Comparison of ENCODE assay signal across 9 cellular contexts in the genomic region with DNA sequence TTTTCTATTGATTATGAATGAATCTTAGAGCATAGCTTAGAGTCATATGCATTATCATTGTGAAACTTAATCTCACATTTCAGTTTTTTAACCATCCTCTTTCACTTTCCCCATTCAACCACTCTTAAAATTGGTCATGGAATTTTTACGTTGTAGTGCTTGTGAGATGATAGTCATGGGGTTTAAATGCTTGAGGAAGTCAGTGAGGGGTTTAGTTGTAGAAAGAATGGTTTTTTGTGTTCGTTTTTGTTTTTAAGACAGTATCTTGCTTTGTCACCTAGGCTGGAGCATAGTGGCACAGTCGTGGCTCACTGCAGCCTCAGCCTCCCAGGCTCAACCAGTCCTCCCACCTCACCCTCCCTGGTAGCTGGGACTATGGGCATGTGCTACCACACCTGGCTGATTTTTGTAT. TPM values are rescaled to one million over a fixed set of nuclear protein-coding genes. Genes with fewer than 3 reads are reported as not detected.
A peak's percentile ranks its signal among the peaks of the same experiment; 100 is the strongest.
DNase-seq lines count a peak whose midpoint lies in the region; ATAC-seq and TF ChIP-seq lines count a peak whose summit lies in the region.
"Had no signal": no experiment of that assay in that cellular context is flagged by ENCODE, and none has a peak within 500 bp of the region (broad histone marks: within the 10 kb centered on the region; RNA-seq: fewer than 3 reads in every experiment).

No MANE protein-coding gene starts in this region.

- intact Hi-C loops in CD4-positive, alpha-beta T cell (cut with DNase I, micrococcal nuclease) = no loop called here
- intact Hi-C loops in uterus (cut with DNase I; ENCODE audit: low total_unique reads) (no loop called here), ascending aorta (cut with DNase I) (no loop called here)

- POLR2A ChIA-PET in CD4-positive, alpha-beta T cell (lab: Charles Lee) = interaction anchor here (0.6 to 3.5 kb wide), 7 partner anchors 10 to 417 kb away, joined by 3 to 19 read pairs (median 4); a partner anchor contains a TSS

- H3K9me3 ChIP-seq in CD4-positive, alpha-beta T cell (ENCODE audit: control insufficient read depth, low read length) = no peaks in the 10 kb centered on the region
- H3K9me3 ChIP-seq in uterus = no peaks in the 10 kb centered on the region
- no peaks in the 10 kb centered on the region for H3K9me3 ChIP-seq in ascending aorta

- H3K27me3 ChIP-seq in CD4-positive, alpha-beta T cell (ENCODE audit: control insufficient read depth, insufficient read depth, low read length) = no peaks in the 10 kb centered on the region
- H3K27me3 ChIP-seq in uterus (no peaks in the 10 kb centered on the region), ascending aorta (no peaks in the 10 kb centered on the region)

- no peak for TF ChIP-seq CTCF in CD4-positive, alpha-beta T cell (IDR thresholded peaks at IDR 0.05)
- TF ChIP-seq CTCF in uterus (IDR thresholded peaks at IDR 0.05) = no peak
- TF ChIP-seq CTCF in ascending aorta (IDR thresholded peaks at IDR 0.05) = no peak

- no peaks in the 10 kb centered on the region for H3K27me3 Mint-ChIP-seq in CD4-positive, alpha-beta T cell

- peaks cover 51% of the 10 kb centered on the region for H3K36me3 Mint-ChIP-seq in CD4-positive, alpha-beta T cell (ENCODE audit: low read depth)

- peak overlapping the region; percentile 25 for H3K4me3 Mint-ChIP-seq in CD4-positive, alpha-beta T cell

- CTCF ChIA-PET in CD4-positive, alpha-beta T cell (lab: Charles Lee) = interaction anchor here (1.1 kb wide), 1 partner anchor 20 kb away, joined by 3 read pairs; a partner anchor contains a TSS

- H3K4me3 ChIP-seq in uterus = no peak overlapping the region
- H3K4me3 ChIP-seq in ascending aorta = no peak overlapping the region

- H3K4me1 ChIP-seq in uterus (no peaks in the 10 kb centered on the region), ascending aorta (peaks cover 0 to 14% of the 10 kb centered on the region in 2 donors)

- TF ChIP-seq POLR2A in uterus (IDR thresholded peaks at IDR 0.05) = no peak

- H3K9me3 Mint-ChIP-seq in CD4-positive, alpha-beta T cell = no peaks in the 10 kb centered on the region

- H3K27ac ChIP-seq in CD4-positive, alpha-beta T cell (ENCODE audit: low read depth, low read length) = no peak overlapping the region
- H3K27ac ChIP-seq in uterus = no peak overlapping the region
- H3K27ac ChIP-seq in ascending aorta = no peak overlapping the region

- H3K36me3 ChIP-seq in uterus (no peaks in the 10 kb centered on the region), ascending aorta (peaks cover 0 to 14% of the 10 kb centered on the region in 2 donors)

- peak overlapping the region; percentile 66 for H3K27ac Mint-ChIP-seq in CD4-positive, alpha-beta T cell

- H3K4me1 Mint-ChIP-seq in CD4-positive, alpha-beta T cell (ENCODE audit: low read depth) = peaks cover 63% of the 10 kb centered on the region

- no peak for ATAC-seq in CD4-positive, alpha-beta T cell (ENCODE audit: poor library complexity)
- ATAC-seq in GM19372 (IDR thresholded peaks at IDR 0.05; ENCODE audit: low read depth, unreplicated experiment) (peak; percentile 57), HG03159 (IDR thresholded peaks at IDR 0.05; ENCODE audit: unreplicated experiment) (peak; percentile 63)

- no peak for DNase-seq in CD4-positive, alpha-beta T cell
- peak; percentile 48 for DNase-seq in activated naive CD4-positive, alpha-beta T cell treated with anti-CD3 and anti-CD28 coated beads, Interleukin-2, amount 50 U/mL, for 16 hours
- no peak for DNase-seq in uterus
- no peak for DNase-seq in NCI-H146 (lab: John Stamatoyannopoulos, UW)
- no peak for DNase-seq in ascending aorta (ENCODE audit: low spot score in 2 of 2)
- DNase-seq in pons (ENCODE audit: low spot score) = no peak
- DNase-seq: Calu3 had no signal

RNA-seq across cellular contexts. Expression of a gene that starts 19.6 kb away (rescaled TPM):
- 10 to 100 TPM; 42.1 to 44.0 TPM for total RNA-seq in CD4-positive, alpha-beta T cell
- total RNA-seq in uterus = 10 to 100 TPM; 12.3 to 75.1 (median 34.5) TPM
- 5.7 TPM for total RNA-seq in ascending aorta
